15 cellular contexts compared by ENCODE assay signal in the genomic region with DNA sequence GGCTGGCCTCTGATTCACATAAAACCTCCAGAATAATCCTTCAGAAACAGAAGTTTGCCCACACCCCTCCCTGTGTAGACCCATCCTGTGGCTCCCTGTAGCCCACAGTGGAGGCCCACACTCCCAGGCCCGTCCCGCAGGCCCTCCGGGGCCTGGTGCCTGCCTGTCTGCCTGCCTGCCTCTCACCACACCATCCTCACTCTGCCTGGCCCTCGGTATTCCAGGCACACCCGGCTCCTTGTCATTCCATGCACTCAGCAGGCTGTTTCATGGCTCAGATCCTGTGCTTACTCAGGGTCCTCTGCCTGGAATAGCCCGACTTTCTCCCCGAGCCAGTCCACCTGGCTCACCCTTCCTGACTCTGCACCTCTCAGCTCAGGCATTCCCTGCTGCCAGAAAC.
DNase-seq lines count a peak whose midpoint lies in the region; ATAC-seq lines count a peak whose summit lies in the region.
"Had no signal": no experiment of that assay in that cellular context is flagged by ENCODE, and none has a peak within 500 bp of the region (broad histone marks: within the 10 kb centered on the region; RNA-seq: fewer than 3 reads in every experiment).

No MANE protein-coding gene starts in this region.

- no peaks in the 10 kb centered on the region for H3K36me3 Mint-ChIP-seq in activated CD4-positive, alpha-beta T cell treated with anti-CD3 and anti-CD28 coated beads, Interleukin-2, amount 10 ng/mL, durations not matched to agents 24 days and 14 days (ENCODE audit: low read depth)
- H3K36me3 Mint-ChIP-seq: CD4-positive, CD25-positive, alpha-beta regulatory T cell had no signal

- peaks cover 3% of the 10 kb centered on the region for H3K9me3 Mint-ChIP-seq in activated CD4-positive, alpha-beta T cell treated with anti-CD3 and anti-CD28 coated beads, Interleukin-2, amount 10 ng/mL, durations not matched to agents 24 days and 14 days
- H3K9me3 Mint-ChIP-seq: activated T-helper 2 cell treated with anti-CD3 and anti-CD28 coated beads, Interferon-gamma antibody, Interleukin-2, Interleukin-4, amounts not matched to agents 10 μg/mL and 5 μg/mL and 100 μg/mL, durations not matched to agents 14 hours and 24 hours and 36 hours; CD4-positive, CD25-positive, alpha-beta regulatory T cell had no signal

- H3K27me3 Mint-ChIP-seq in activated CD4-positive, alpha-beta T cell treated with anti-CD3 and anti-CD28 coated beads, Interleukin-2, amount 10 ng/mL, durations not matched to agents 24 days and 14 days = no peaks in the 10 kb centered on the region

- H3K27ac Mint-ChIP-seq in activated CD4-positive, alpha-beta T cell treated with anti-CD3 and anti-CD28 coated beads, Interleukin-2, amount 10 ng/mL, durations not matched to agents 24 days and 14 days = peak overlapping the region; percentile 34
- H3K27ac Mint-ChIP-seq: activated T-helper 2 cell treated with anti-CD3 and anti-CD28 coated beads, Interferon-gamma antibody, Interleukin-2, Interleukin-4, amounts not matched to agents 10 μg/mL and 5 μg/mL and 100 μg/mL, durations not matched to agents 14 hours and 24 hours and 36 hours had no signal

- no peak for ATAC-seq in HG02610 (IDR thresholded peaks at IDR 0.05; ENCODE audit: unreplicated experiment)

- intact Hi-C loops in activated CD4-positive, alpha-beta T cell treated with anti-CD3 and anti-CD28 coated beads, Interleukin-2, amount 10 ng/mL, durations not matched to agents 24 days and 14 days (cut with micrococcal nuclease) = loop anchor here (10.0 kb wide), 1 partner anchor 526 kb away; no protein-coding TSS in a partner anchor

- H3K27ac ChIP-seq in substantia nigra (ENCODE audit: low read depth, low read length, poor library complexity, severe bottlenecking) = no peak overlapping the region
- H3K27ac ChIP-seq: ascending aorta, WERI-Rb-1 had no signal

- no peak overlapping the region for H3K4me3 ChIP-seq in MG63
- H3K4me3 ChIP-seq: ascending aorta, esophagus squamous epithelium had no signal

- no peak overlapping the region for H3K4me3 Mint-ChIP-seq in activated CD4-positive, alpha-beta T cell treated with anti-CD3 and anti-CD28 coated beads, Interleukin-2, amount 10 ng/mL, durations not matched to agents 24 days and 14 days
- H3K4me3 Mint-ChIP-seq: CD4-positive, CD25-positive, alpha-beta regulatory T cell had no signal

- peaks cover 1% of the 10 kb centered on the region for H3K4me1 Mint-ChIP-seq in activated CD4-positive, alpha-beta T cell treated with anti-CD3 and anti-CD28 coated beads, Interleukin-2, amount 10 ng/mL, durations not matched to agents 24 days and 14 days
- H3K4me1 Mint-ChIP-seq: CD4-positive, CD25-positive, alpha-beta regulatory T cell had no signal

- H3K27me3 ChIP-seq in MG63 = no peaks in the 10 kb centered on the region
- H3K27me3 ChIP-seq: ascending aorta had no signal

- no peaks in the 10 kb centered on the region for H3K36me3 ChIP-seq in MG63
- H3K36me3 ChIP-seq: ascending aorta, esophagus squamous epithelium, WERI-Rb-1 had no signal

- H3K9me3 ChIP-seq in MG63 = no peaks in the 10 kb centered on the region
- H3K9me3 ChIP-seq: ascending aorta, esophagus squamous epithelium had no signal

- DNase-seq in activated CD4-positive, alpha-beta T cell treated with anti-CD3 and anti-CD28 coated beads, Interleukin-2, amount 10 ng/mL, durations not matched to agents 24 days and 14 days = no peak
- no peak for DNase-seq in activated CD4-positive, alpha-beta T cell treated with anti-CD3 and anti-CD28 coated beads, Interleukin-2, amount 50 U/mL, for 1 hour
- peak; percentile 56 for DNase-seq in astrocyte of the hippocampus (ENCODE audit: low read depth, low spot score)
- DNase-seq in medulla oblongata (ENCODE audit: extremely low spot score) = peak; percentile 56
- DNase-seq in substantia nigra (lab: John Stamatoyannopoulos, UW) = peak in 25 of 49 donors; percentile 12 to 73 (median 32)
- no peak for DNase-seq in MG63
- DNase-seq in activated CD4-positive, CD25-positive, alpha-beta regulatory T cell (lab: John Stamatoyannopoulos, UW) = no peak
- DNase-seq: 8988T; CD4-positive, CD25-positive, alpha-beta regulatory T cell; esophagus squamous epithelium; NCI-H748 treated with DMSO at 0.1 percent for 48 hours; WERI-Rb-1 had no signal

Comparison
In these comparisons a context has a peak if more than half of its experiments do, and no peak if none do; other contexts are left out.
1. DNase-seq: peak in astrocyte of the hippocampus (single experiment), medulla oblongata (single experiment) and substantia nigra (25 of 49); none in activated CD4-positive, alpha-beta T cell treated with anti-CD3 and anti-CD28 coated beads, Interleukin-2, amount 10 ng/mL, durations not matched to agents 24 days and 14 days (single experiment), activated CD4-positive, alpha-beta T cell treated with anti-CD3 and anti-CD28 coated beads, Interleukin-2, amount 50 U/mL, for 1 hour (single experiment), MG63 (single experiment) and activated CD4-positive, CD25-positive, alpha-beta regulatory T cell (0 of 4).